1 cellular context compared by ENCODE assay signal in genomic region chr20:2708073-2708415, GRCh38.
TF ChIP-seq lines count a peak whose summit lies in the region.

No MANE protein-coding gene starts in this region.

TF ChIP-seq in GM23338, 12 proteins besides CTCF, POLR2A, EP300 and RAD21 (continued from another document):
- TF ChIP-seq ZNF462 (CRISPR knock-in tag; IDR thresholded peaks at IDR 0.05), result no peak
- TF ChIP-seq EZH2 (IDR thresholded peaks at IDR 0.05; ENCODE audit: low read depth, unreplicated experiment), result no peak
- TF ChIP-seq ETS1 (IDR thresholded peaks at IDR 0.05), result no peak
- no peak for TF ChIP-seq ZNF331 (CRISPR knock-in tag; IDR thresholded peaks at IDR 0.05; ENCODE audit: low read depth)
TF ChIP-seq in GM23338: peak in this region for 0.
